ENCODE assay signal across 19 cellular contexts in genomic region chr2:100207411-100207885, GRCh38.
DNase-seq lines count a peak whose midpoint lies in the region; FAIRE-seq and TF ChIP-seq lines count a peak whose summit lies in the region.
"Had no signal": no experiment of that assay in that cellular context is flagged by ENCODE, and none has a peak within 500 bp of the region (broad histone marks: within the 10 kb centered on the region; RNA-seq: fewer than 3 reads in every experiment).

No MANE protein-coding gene starts in this region.

- no peak overlapping the region for H2BK20ac ChIP-seq in H1 (ENCODE audit: low read length)

- TF ChIP-seq CTCF in H1 (IDR thresholded peaks at IDR 0.05; ENCODE audit: control extremely low read depth in 1 of 3, insufficient read depth in 1 of 3, low read depth in 1 of 3, low read length in 3 of 3): peak in 2 of 3 experiments; percentile 11 to 20; a peak in 2 of 4 replicates

- no peaks in the 10 kb centered on the region for H4K20me1 ChIP-seq in H1 (replicated peaks in 1 of 2; ENCODE audit: control insufficient read depth in 1 of 2, insufficient read depth in 2 of 2, low read length in 2 of 2)

- intact Hi-C loops in activated naive CD4-positive, alpha-beta T cell treated with anti-CD3 and anti-CD28 coated beads for 36 hours (cut with micrococcal nuclease): no loop called here

- H3K4me2 ChIP-seq in H1 (ENCODE audit: insufficient read depth in 1 of 2, low read depth in 2 of 2, low read length in 2 of 2): no peak overlapping the region
- no peak overlapping the region for H3K4me2 ChIP-seq in neuronal stem cell (ENCODE audit: insufficient read depth, low read length, poor library complexity, severe bottlenecking)

- H3K4me3 Mint-ChIP-seq in activated naive CD4-positive, alpha-beta T cell treated with anti-CD3 and anti-CD28 coated beads for 36 hours: no peak overlapping the region
- H3K4me3 Mint-ChIP-seq: CD8-positive, alpha-beta T cell had no signal

- TF ChIP-seq POLR2A in H1 (IDR thresholded peaks at IDR 0.05; ENCODE audit: control extremely low read depth in 1 of 2, low read depth in 2 of 2, low read length in 2 of 2): no peak

- TF ChIP-seq EP300 in H1 (IDR thresholded peaks at IDR 0.05; ENCODE audit: borderline replicate concordance in 1 of 2, low read depth in 2 of 2, low read length in 2 of 2): no peak

- no peaks in the 10 kb centered on the region for H3K36me3 Mint-ChIP-seq in activated naive CD4-positive, alpha-beta T cell treated with anti-CD3 and anti-CD28 coated beads for 36 hours (ENCODE audit: low read depth)
- H3K36me3 Mint-ChIP-seq: CD8-positive, alpha-beta T cell had no signal

- H3K27me3 Mint-ChIP-seq in activated naive CD4-positive, alpha-beta T cell treated with anti-CD3 and anti-CD28 coated beads for 36 hours (ENCODE audit: low read depth): no peaks in the 10 kb centered on the region

- no peak overlapping the region for H2BK12ac ChIP-seq in H1 (ENCODE audit: low read depth, low read length)
- H2BK12ac ChIP-seq in neuronal stem cell (ENCODE audit: low read length): no peak overlapping the region

- H3K36me3 ChIP-seq in H7 (replicated peaks; ENCODE audit: control insufficient read depth, insufficient read depth, low read length) (no peaks in the 10 kb centered on the region), H1 (ENCODE audit: control insufficient read depth in 2 of 4, insufficient read depth in 4 of 4, low read length in 3 of 4) (no peaks in the 10 kb centered on the region), neuronal stem cell (replicated peaks in 1 of 2; ENCODE audit: control insufficient read depth in 2 of 2, insufficient read depth in 2 of 2, low read length in 2 of 2) (no peaks in the 10 kb centered on the region)
- H3K36me3 ChIP-seq: HAP-1, Peyer's patch had no signal

- no peak overlapping the region for H3K23ac ChIP-seq in H1 (ENCODE audit: insufficient read length)
- H3K23ac ChIP-seq in neuronal stem cell (ENCODE audit: low read depth, low read length, poor library complexity): no peak overlapping the region

- no peak overlapping the region for H3K4me3 ChIP-seq in H7 (ENCODE audit: insufficient read depth, low read depth, low read length)
- H3K4me3 ChIP-seq in H1 (ENCODE audit: extremely low read depth in 1 of 4, insufficient read depth in 2 of 4, low read depth in 3 of 4, low read length in 4 of 4): no peak overlapping the region
- no peak overlapping the region for H3K4me3 ChIP-seq in neuronal stem cell (ENCODE audit: low read length in 2 of 2)
- H3K4me3 ChIP-seq: HAP-1, Peyer's patch had no signal

- no peak overlapping the region for H4K91ac ChIP-seq in H1 (replicated peaks; ENCODE audit: insufficient read length, low read length)
- no peak overlapping the region for H4K91ac ChIP-seq in neuronal stem cell (ENCODE audit: low read depth, low read length, poor library complexity)

- 86% methylated on average over 6 of the region's 6 CpGs; no CpG with 5 or more reads in 1 of the 2 experiments for whole genome bisulfite sequencing in H1 (ENCODE audit: extremely low coverage in 1 of 2, insufficient coverage in 1 of 2, insufficient read length in 1 of 2, insufficient replicate concordance in 2 of 2, low coverage in 1 of 2, low lambda C conversion rate in 2 of 2, missing lambda C conversion rate in 1 of 2), 2 experiments
- no CpG with 5 or more reads among the region's 6 CpGs for WGBS in neuronal stem cell (ENCODE audit: extremely low coverage in 2 of 2, insufficient read length in 2 of 2, insufficient replicate concordance in 1 of 2), 2 donors

- FAIRE-seq in H1 (lab: Jason Lieb, UNC): no peak
- FAIRE-seq: D721Med had no signal

- no peak overlapping the region for H2BK120ac ChIP-seq in H1 (replicated peaks; ENCODE audit: low read depth, low read length)
- H2BK120ac ChIP-seq in neuronal stem cell (ENCODE audit: low read depth, low read length): no peak overlapping the region

- DNase-seq in H7 (peak; percentile 47), NCI-H524 (lab: John Stamatoyannopoulos, UW) (peak; percentile 82), H1 (ENCODE audit: low read depth in 1 of 2, low spot score in 2 of 2) (no peak), neuronal stem cell (ENCODE audit: low spot score) (no peak), OCI-M2 (lab: John Stamatoyannopoulos, UW; ENCODE audit: unreplicated experiment) (no peak), T-helper 2 cell (no peak)
- no peak for DNase-seq in activated naive CD4-positive, alpha-beta T cell treated with anti-CD3 and anti-CD28 coated beads for 36 hours
- no peak for DNase-seq in stimulated activated CD4-positive, alpha-beta T cell treated with anti-CD3 and anti-CD28 coated beads, Interleukin-2, amount 100 ng/mL, for 48 hours
- DNase-seq: CD8-positive, alpha-beta T cell; EL; NCI-H1048; NCI-H1930; NCI-H2171; NCI-H446 treated with DMSO at 0.1 percent for 48 hours; Peyer's patch; SIG-M5; SW 1271 had no signal

- no peaks in the 10 kb centered on the region for H3K79me2 ChIP-seq in H1 (ENCODE audit: control insufficient read depth in 1 of 2, insufficient read depth in 2 of 2, low read length in 2 of 2)

- H3K23me2 ChIP-seq in H1 (ENCODE audit: low read depth, low read length): no peaks in the 10 kb centered on the region

- no peak overlapping the region for H3K18ac ChIP-seq in H1 (ENCODE audit: extremely low read depth, low read length)
- H3K18ac ChIP-seq in neuronal stem cell (ENCODE audit: low read length): no peak overlapping the region

- H3K27me3 ChIP-seq in H7 (ENCODE audit: control insufficient read depth, insufficient read depth, low read length): no peaks in the 10 kb centered on the region
- H3K27me3 ChIP-seq in H1 (replicated peaks in 1 of 4; ENCODE audit: control insufficient read depth in 3 of 4, extremely low read depth in 1 of 4, insufficient read depth in 3 of 4, low read length in 3 of 4): no peaks in the 10 kb centered on the region
- peaks cover 0 to 5% (median 0%) of the 10 kb centered on the region in 3 experiments for H3K27me3 ChIP-seq in neuronal stem cell (ENCODE audit: control insufficient read depth in 3 of 3, insufficient read depth in 3 of 3, low read depth in 1 of 3, low read length in 3 of 3)
- H3K27me3 ChIP-seq: Peyer's patch had no signal

- no peak overlapping the region for H3K4ac ChIP-seq in H1 (replicated peaks; ENCODE audit: insufficient read length, low read depth, low read length)
- H3K4ac ChIP-seq in neuronal stem cell (ENCODE audit: low read length): no peak overlapping the region

- no peak overlapping the region for H3K14ac ChIP-seq in H1 (ENCODE audit: insufficient read length)
- H3K14ac ChIP-seq in neuronal stem cell (ENCODE audit: low read length): no peak overlapping the region

- no peak overlapping the region for H3K9ac ChIP-seq in H1 (replicated peaks in 1 of 4; ENCODE audit: extremely low read depth in 1 of 4, low read depth in 3 of 4, low read length in 3 of 4)
- H3K9ac ChIP-seq in neuronal stem cell (ENCODE audit: low read depth, low read length, poor library complexity): no peak overlapping the region

- H3K4me1 Mint-ChIP-seq in activated naive CD4-positive, alpha-beta T cell treated with anti-CD3 and anti-CD28 coated beads for 36 hours (ENCODE audit: low read depth): no peaks in the 10 kb centered on the region

- CTCF ChIA-PET in H1 (lab: Charles Lee; ENCODE audit: partially characterized antibody): interaction anchor here (0.6 to 1.4 kb wide), 5 partner anchors 10 to 29 kb away, joined by 3 to 6 read pairs (median 3); no protein-coding TSS in a partner anchor
- CTCF ChIA-PET in activated naive CD4-positive, alpha-beta T cell treated with anti-CD3 and anti-CD28 coated beads for 36 hours (lab: Charles Lee): no interaction called here

- H3K27ac ChIP-seq in H1 (ENCODE audit: low read depth, low read length) (no peak overlapping the region), neuronal stem cell (replicated peaks; ENCODE audit: low read length) (no peak overlapping the region)
- H3K27ac ChIP-seq: Peyer's patch had no signal

- H4K8ac ChIP-seq in H1 (ENCODE audit: extremely low read depth, insufficient read depth, low read length) (no peak overlapping the region), neuronal stem cell (ENCODE audit: low read depth, low read length) (no peak overlapping the region)

- H2AK5ac ChIP-seq in H1 (ENCODE audit: low read depth, low read length): no peak overlapping the region
- no peak overlapping the region for H2AK5ac ChIP-seq in neuronal stem cell (ENCODE audit: low read depth, low read length)

- no peak overlapping the region for H3K27ac Mint-ChIP-seq in activated naive CD4-positive, alpha-beta T cell treated with anti-CD3 and anti-CD28 coated beads for 36 hours
- H3K27ac Mint-ChIP-seq: CD8-positive, alpha-beta T cell had no signal

- no peaks in the 10 kb centered on the region for H3K9me3 ChIP-seq in H1 (ENCODE audit: insufficient read depth in 2 of 2, low read depth in 1 of 2, low read length in 1 of 2)
- no peaks in the 10 kb centered on the region for H3K9me3 ChIP-seq in neuronal stem cell (replicated peaks in 1 of 2; ENCODE audit: control insufficient read depth in 2 of 2, insufficient read depth in 1 of 2, low read depth in 1 of 2, low read length in 2 of 2)
- H3K9me3 ChIP-seq: HAP-1, Peyer's patch had no signal

- H2BK15ac ChIP-seq in H1 (ENCODE audit: low read length): no peak overlapping the region
- no peak overlapping the region for H2BK15ac ChIP-seq in neuronal stem cell (ENCODE audit: low read length)

- H2BK5ac ChIP-seq in H1 (ENCODE audit: low read depth, low read length): no peak overlapping the region
- H2BK5ac ChIP-seq in neuronal stem cell (ENCODE audit: low read length): no peak overlapping the region

- TF ChIP-seq RAD21 in H1 (IDR thresholded peaks at IDR 0.05 in 1 of 2, conservative IDR thresholded peaks at IDR 0.05 in 1 of 2; ENCODE audit: low read depth in 2 of 2, low read length in 2 of 2): no peak; a peak in 1 of 4 replicates

- no peaks in the 10 kb centered on the region for H3K4me1 ChIP-seq in H1 (replicated peaks in 1 of 4; ENCODE audit: control insufficient read depth in 3 of 4, insufficient read depth in 4 of 4, low read length in 3 of 4)
- H3K4me1 ChIP-seq in neuronal stem cell (ENCODE audit: control insufficient read depth in 2 of 2, insufficient read depth in 1 of 2, low read depth in 1 of 2, low read length in 2 of 2): peaks cover 0 to 3% of the 10 kb centered on the region in 2 donors
- H3K4me1 ChIP-seq: HAP-1 had no signal

- no peak overlapping the region for H4K5ac ChIP-seq in H1 (ENCODE audit: insufficient read length, low read depth, low read length)

- H3K9me3 Mint-ChIP-seq in activated naive CD4-positive, alpha-beta T cell treated with anti-CD3 and anti-CD28 coated beads for 36 hours: no peaks in the 10 kb centered on the region
- H3K9me3 Mint-ChIP-seq: CD8-positive, alpha-beta T cell had no signal

- POLR2A ChIA-PET in H1 (lab: Charles Lee; ENCODE audit: partially characterized antibody): interaction anchor here (0.7 kb wide), 1 partner anchor 117 kb away, joined by 3 read pairs; no protein-coding TSS in a partner anchor

- H3K79me1 ChIP-seq in H1 (ENCODE audit: low read depth, low read length) (no peaks in the 10 kb centered on the region), neuronal stem cell (ENCODE audit: low read depth, low read length) (no peaks in the 10 kb centered on the region)

- H2AFZ ChIP-seq in H1 (ENCODE audit: low read length) (no peak overlapping the region), neuronal stem cell (ENCODE audit: low read length) (peak overlapping the region; percentile 4)

- H3K56ac ChIP-seq in H1 (replicated peaks; ENCODE audit: insufficient read length, low read depth, low read length): no peak overlapping the region

TF ChIP-seq in H1, 55 proteins besides CTCF, POLR2A, EP300 and RAD21 (continues in another document):
- TF ChIP-seq CHD2 (IDR thresholded peaks at IDR 0.05; ENCODE audit: low read length): no peak

Comparison
In these comparisons a context has a peak if more than half of its experiments do, and no peak if none do; other contexts are left out.
1. DNase-seq: peak in H7 (single experiment) and NCI-H524 (2 of 2); none in H1 (0 of 2), neuronal stem cell (single experiment), activated naive CD4-positive, alpha-beta T cell treated with anti-CD3 and anti-CD28 coated beads for 36 hours (single experiment), OCI-M2 (single experiment), T-helper 2 cell (0 of 5) and stimulated activated CD4-positive, alpha-beta T cell treated with anti-CD3 and anti-CD28 coated beads, Interleukin-2, amount 100 ng/mL, for 48 hours (0 of 2).